ENCODE assay signal across 12 cellular contexts in genomic region chr18:57640236-57640635, GRCh38.
"Had no signal": no experiment of that assay in that cellular context is flagged by ENCODE, and none has a peak within 500 bp of the region (broad histone marks: within the 10 kb centered on the region; RNA-seq: fewer than 3 reads in every experiment).

No MANE protein-coding gene starts in this region.

- H3K27me3 Mint-ChIP-seq: activated CD4-positive, alpha-beta T cell treated with anti-CD3 and anti-CD28 coated beads, Interleukin-2, amount 10 ng/mL, durations not matched to agents 24 days and 14 days; brain had no signal

- H3K27ac Mint-ChIP-seq: activated CD4-positive, alpha-beta T cell treated with anti-CD3 and anti-CD28 coated beads, Interleukin-2, amount 10 ng/mL, durations not matched to agents 24 days and 14 days; brain; WTC11 had no signal

- H3K4me3 Mint-ChIP-seq: activated CD4-positive, alpha-beta T cell treated with anti-CD3 and anti-CD28 coated beads, Interleukin-2, amount 10 ng/mL, durations not matched to agents 24 days and 14 days; brain; neural crest cell; WTC11 had no signal

- ATAC-seq: activated naive CD4-positive, alpha-beta T cell treated with anti-CD3 and anti-CD28 coated beads, Interleukin-2, amount 50 U/mL, for 72 hours; sciatic nerve; WTC11 had no signal

- DNase-seq: activated CD4-positive, alpha-beta T cell treated with anti-CD3 and anti-CD28 coated beads, Interleukin-2, amount 10 ng/mL, durations not matched to agents 24 days and 14 days; central memory CD4-positive, alpha-beta T cell; effector CD8-positive, alpha-beta T cell; foreskin melanocyte; kidney glomerular epithelial cell; substantia nigra; transverse colon had no signal

- H3K4me1 Mint-ChIP-seq: WTC11 had no signal
